15 cellular contexts compared by ENCODE assay signal in genomic region chr16:22073350-22073749, GRCh38. TPM values are rescaled to one million over a fixed set of nuclear protein-coding genes. Genes with fewer than 3 reads are reported as not detected.
A peak's percentile ranks its signal among the peaks of the same experiment; 100 is the strongest.
DNase-seq lines count a peak whose midpoint lies in the region; ATAC-seq and TF ChIP-seq lines count a peak whose summit lies in the region.
"Had no signal": no experiment of that assay in that cellular context is flagged by ENCODE, and none has a peak within 500 bp of the region (broad histone marks: within the 10 kb centered on the region; RNA-seq: fewer than 3 reads in every experiment).

No MANE protein-coding gene starts in this region.

- peak overlapping the region; percentile 7 to 53 for H3K27ac ChIP-seq in testis
- no peak overlapping the region for H3K27ac ChIP-seq in lower lobe of right lung
- H3K27ac ChIP-seq: RWPE1, SK-N-MC had no signal

- intact Hi-C loops in testis (cut with DNase I; ENCODE audit: low total_unique reads) = loop anchor here (10.0 kb wide), 1 partner anchor 79 kb away; no protein-coding TSS in a partner anchor
- intact Hi-C loops in lower lobe of right lung (cut with DNase I) = loop anchor here (10.0 kb wide), 1 partner anchor 69 kb away; the partner anchor contains the start of genes MOSMO and PDZD9

- no peak for ATAC-seq in lower lobe of right lung
- no peak for ATAC-seq in HG02970 (IDR thresholded peaks at IDR 0.05; ENCODE audit: low FRiP score, unreplicated experiment)

- DNase-seq in HCEC 1CT = peak; percentile 5
- peak; percentile 74 for DNase-seq in SK-MEL-5 (ENCODE audit: low read depth, low spot score)
- peak; percentile 45 for DNase-seq in epidermal melanocyte (ENCODE audit: insufficient read length, low spot score)
- DNase-seq in testis = no peak
- DNase-seq in lower lobe of right lung = no peak
- no peak for DNase-seq in H4 (ENCODE audit: low spot score)
- DNase-seq: Karpas-422, MM.1S, NCI-H1105, NCI-H1694 treated with DMSO at 0.1 percent for 48 hours, NCI-H446, OCI-M1 had no signal

- H3K4me1 ChIP-seq in testis (peaks cover 22% of the 10 kb centered on the region), lower lobe of right lung (peaks cover 16% of the 10 kb centered on the region)

- H3K36me3 ChIP-seq in testis (ENCODE audit: low read depth, missing control alignments) = no peaks in the 10 kb centered on the region
- no peaks in the 10 kb centered on the region for H3K36me3 ChIP-seq in lower lobe of right lung

- H3K4me3 ChIP-seq in testis (no peak overlapping the region), lower lobe of right lung (no peak overlapping the region)
- H3K4me3 ChIP-seq: SK-N-MC had no signal

- no peak for TF ChIP-seq CTCF in testis (IDR thresholded peaks at IDR 0.05)
- TF ChIP-seq CTCF in lower lobe of right lung (IDR thresholded peaks at IDR 0.05) = no peak

- no peak for TF ChIP-seq POLR2A in testis (IDR thresholded peaks at IDR 0.05)

- H3K9me3 ChIP-seq in testis = no peaks in the 10 kb centered on the region
- no peaks in the 10 kb centered on the region for H3K9me3 ChIP-seq in lower lobe of right lung

- in situ Hi-C loops in SK-MEL-5 (cut with HindIII; ENCODE audit: low pct_unique_long_range_greater_than_20kb, low sequenced_read_pairs) = no loop called here

- WGBS in testis, 2 donors = 28 to 33% methylated on average over 3 of the region's 3 CpGs

- H3K27me3 ChIP-seq in testis = no peaks in the 10 kb centered on the region
- no peaks in the 10 kb centered on the region for H3K27me3 ChIP-seq in lower lobe of right lung (ENCODE audit: low read depth)

RNA-seq across cellular contexts. Expression of gene VWA3A, which starts 19.0 kb away (rescaled TPM):
- total RNA-seq in SK-MEL-5 (2014; rRNA removed; shearing (Covaris generic)) = not detected in 2 replicates
- polyA plus RNA-seq in SK-MEL-5 (2015; cell fraction: cytosol; rRNA removed) = not detected in 2 replicates
- polyA plus RNA-seq in SK-MEL-5 (2015; cell fraction: nucleus; rRNA removed) = not detected in 2 replicates
- total RNA-seq in testis (1 to 10 TPM; 5.0 to 9.8 TPM), lower lobe of right lung (12.3 TPM)
- 15.8 TPM for polyA plus RNA-seq in testis (ENCODE audit: insufficient read depth, low read depth, low replicate concordance)
- total RNA-seq in H4 (2014; rRNA removed; shearing (Covaris generic)) = not detected in 2 replicates

Comparison
In these comparisons a context has a peak if more than half of its experiments do, and no peak if none do; other contexts are left out.
1. DNase-seq: peak in HCEC 1CT (single experiment), SK-MEL-5 (single experiment) and epidermal melanocyte (single experiment); none in testis (single experiment), lower lobe of right lung (single experiment) and H4 (single experiment).